8 cellular contexts compared by ENCODE assay signal in the genomic region with DNA sequence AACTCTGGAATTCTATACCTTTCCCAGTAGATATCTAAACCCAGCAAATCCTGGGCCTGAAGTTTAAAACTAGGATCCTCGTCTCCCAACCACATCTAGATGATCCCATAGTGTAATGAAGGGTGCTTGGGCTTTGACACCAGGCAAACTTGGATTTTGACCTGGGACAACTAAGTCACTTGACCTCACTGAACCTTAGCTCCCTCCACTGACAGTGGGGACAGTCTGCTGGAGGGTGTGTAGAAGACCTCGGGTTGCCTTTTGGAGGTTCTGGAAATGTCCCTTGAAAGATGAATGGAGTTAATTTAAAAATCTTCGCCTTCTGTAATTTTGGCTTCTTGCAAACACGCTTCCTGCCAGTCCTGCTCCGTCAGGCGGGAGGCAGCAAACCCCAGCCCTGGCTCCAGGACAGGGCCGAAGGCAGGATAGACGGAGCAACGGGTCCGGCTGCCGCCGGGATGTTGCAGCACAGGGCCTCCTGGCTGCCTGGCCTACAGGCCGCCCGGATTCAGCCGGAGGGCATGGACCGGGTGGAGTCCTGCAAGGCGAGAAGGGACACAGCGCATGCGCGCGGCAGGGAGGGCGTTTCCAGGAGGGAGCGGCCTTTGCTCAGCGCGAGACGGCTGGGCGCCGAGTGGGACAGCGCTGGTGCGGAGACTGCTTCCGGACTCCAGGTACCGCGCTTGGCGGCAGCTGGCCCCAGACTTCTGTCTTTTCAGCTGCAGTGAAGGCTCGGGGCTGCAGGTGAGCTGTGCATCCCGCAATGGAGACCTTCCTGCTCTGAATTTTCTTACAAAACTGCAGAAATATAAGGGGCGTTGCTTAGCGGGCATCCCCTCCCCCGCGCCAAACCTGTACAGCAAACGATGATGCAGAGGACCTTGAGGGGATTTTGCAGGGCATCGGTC. TPM values are rescaled to one million over a fixed set of nuclear protein-coding genes. Genes with fewer than 3 reads are reported as not detected.
DNase-seq lines count a peak whose midpoint lies in the region; ATAC-seq and TF ChIP-seq lines count a peak whose summit lies in the region.

A gene with protein sequence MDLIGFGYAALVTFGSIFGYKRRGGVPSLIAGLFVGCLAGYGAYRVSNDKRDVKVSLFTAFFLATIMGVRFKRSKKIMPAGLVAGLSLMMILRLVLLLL (plus strand): TSS at position 612 of the 908 bp plus-strand sequence. CDS start 5,990 bp downstream, outside the sequence.

- DNase-seq in NCI-H1694 (lab: John Stamatoyannopoulos, UW) (peak; percentile 68), amniotic stem cell (lab: John Stamatoyannopoulos, UW) (peak; percentile 77), left ventricle myocardium inferior (peak; percentile 94), progenitor cell of endocrine pancreas (ENCODE audit: low spot score, unreplicated experiment) (peak; percentile 95), upper lobe of right lung (peak; percentile 98)

- H3K27ac ChIP-seq in left ventricle myocardium inferior (replicated peaks) (peak within 1 kb of the TSS; percentile 78), upper lobe of right lung (peak within 1 kb of the TSS; percentile 56)

- H3K27me3 Mint-ChIP-seq in T-helper 1 cell treated with Interleukin-12 subunit alpha and Interleukin-12 subunit beta and Interleukin-4 antibody, amounts not matched to agents 30 μg/mL and 1 μg/mL, for 36 hours (ENCODE audit: low read depth), result no peaks in the 10 kb centered on the region
- H3K27me3 Mint-ChIP-seq in progenitor cell of endocrine pancreas, result peaks cover 4% of the 10 kb centered on the region

- peak within 1 kb of the TSS; percentile 93 for H3K4me3 Mint-ChIP-seq in T-helper 1 cell treated with Interleukin-12 subunit alpha and Interleukin-12 subunit beta and Interleukin-4 antibody, amounts not matched to agents 30 μg/mL and 1 μg/mL, for 36 hours
- H3K4me3 Mint-ChIP-seq in progenitor cell of endocrine pancreas (ENCODE audit: low read depth), result peak within 1 kb of the TSS; percentile 84

- H3K36me3 ChIP-seq in left ventricle myocardium inferior, result no peaks in the 10 kb centered on the region
- H3K36me3 ChIP-seq in upper lobe of right lung, result no peaks in the 10 kb centered on the region

- H3K4me3 ChIP-seq in left ventricle myocardium inferior (peak within 1 kb of the TSS; percentile 81), upper lobe of right lung (peak within 1 kb of the TSS; percentile 77)

- intact Hi-C loops in left ventricle myocardium inferior (cut with micrococcal nuclease), result no loop called here
- intact Hi-C loops in upper lobe of right lung (cut with DNase I), result no loop called here

- TF ChIP-seq CTCF in left ventricle myocardium inferior (IDR thresholded peaks at IDR 0.05; ENCODE audit: borderline replicate concordance) (peak; percentile 29), progenitor cell of endocrine pancreas (IDR thresholded peaks at IDR 0.05; ENCODE audit: unreplicated experiment) (no peak), upper lobe of right lung (IDR thresholded peaks at IDR 0.05) (no peak)

- no peaks in the 10 kb centered on the region for H3K27me3 ChIP-seq in left ventricle myocardium inferior (ENCODE audit: low read depth)
- H3K27me3 ChIP-seq in upper lobe of right lung, result no peaks in the 10 kb centered on the region

- H3K4me1 ChIP-seq in left ventricle myocardium inferior (peaks cover 19% of the 10 kb centered on the region), upper lobe of right lung (peaks cover 14% of the 10 kb centered on the region)

- peaks cover 6% of the 10 kb centered on the region for H3K36me3 Mint-ChIP-seq in T-helper 1 cell treated with Interleukin-12 subunit alpha and Interleukin-12 subunit beta and Interleukin-4 antibody, amounts not matched to agents 30 μg/mL and 1 μg/mL, for 36 hours (ENCODE audit: low read depth)
- peaks cover 13% of the 10 kb centered on the region for H3K36me3 Mint-ChIP-seq in progenitor cell of endocrine pancreas (ENCODE audit: insufficient read depth)

- ATAC-seq in GM18498 (IDR thresholded peaks at IDR 0.05; ENCODE audit: unreplicated experiment) (peak; percentile 98), HG02885 (IDR thresholded peaks at IDR 0.05; ENCODE audit: poor library complexity, unreplicated experiment) (peak; percentile 97), upper lobe of right lung (peak; percentile 99)

- peaks cover 28% of the 10 kb centered on the region for H3K4me1 Mint-ChIP-seq in T-helper 1 cell treated with Interleukin-12 subunit alpha and Interleukin-12 subunit beta and Interleukin-4 antibody, amounts not matched to agents 30 μg/mL and 1 μg/mL, for 36 hours (ENCODE audit: low read depth)
- peaks cover 21% of the 10 kb centered on the region for H3K4me1 Mint-ChIP-seq in progenitor cell of endocrine pancreas (ENCODE audit: low read depth)

- H3K9me3 ChIP-seq in left ventricle myocardium inferior (replicated peaks), result no peaks in the 10 kb centered on the region
- H3K9me3 ChIP-seq in upper lobe of right lung, result no peaks in the 10 kb centered on the region

- peak within 1 kb of the TSS; percentile 63 for H3K27ac Mint-ChIP-seq in T-helper 1 cell treated with Interleukin-12 subunit alpha and Interleukin-12 subunit beta and Interleukin-4 antibody, amounts not matched to agents 30 μg/mL and 1 μg/mL, for 36 hours
- H3K27ac Mint-ChIP-seq in progenitor cell of endocrine pancreas, result peak within 1 kb of the TSS; percentile 60

- no peaks in the 10 kb centered on the region for H3K9me3 Mint-ChIP-seq in T-helper 1 cell treated with Interleukin-12 subunit alpha and Interleukin-12 subunit beta and Interleukin-4 antibody, amounts not matched to agents 30 μg/mL and 1 μg/mL, for 36 hours
- H3K9me3 Mint-ChIP-seq in progenitor cell of endocrine pancreas (ENCODE audit: low read depth), result no peaks in the 10 kb centered on the region

RNA-seq across cellular contexts. Expression of the gene that starts here (rescaled TPM):
- 10.9 TPM for total RNA-seq in left ventricle myocardium inferior
- total RNA-seq in progenitor cell of endocrine pancreas, result 29.7 and 33.6 TPM in 2 replicates
- total RNA-seq in upper lobe of right lung, result 12.3 TPM

Comparison
In these comparisons a context has a peak if more than half of its experiments do, and no peak if none do; other contexts are left out.
1. Peak in every context shown above with its lines: DNase-seq, ATAC-seq, H3K4me3 ChIP-seq and H3K27ac ChIP-seq.